19 cellular contexts compared by ENCODE assay signal in the genomic region with DNA sequence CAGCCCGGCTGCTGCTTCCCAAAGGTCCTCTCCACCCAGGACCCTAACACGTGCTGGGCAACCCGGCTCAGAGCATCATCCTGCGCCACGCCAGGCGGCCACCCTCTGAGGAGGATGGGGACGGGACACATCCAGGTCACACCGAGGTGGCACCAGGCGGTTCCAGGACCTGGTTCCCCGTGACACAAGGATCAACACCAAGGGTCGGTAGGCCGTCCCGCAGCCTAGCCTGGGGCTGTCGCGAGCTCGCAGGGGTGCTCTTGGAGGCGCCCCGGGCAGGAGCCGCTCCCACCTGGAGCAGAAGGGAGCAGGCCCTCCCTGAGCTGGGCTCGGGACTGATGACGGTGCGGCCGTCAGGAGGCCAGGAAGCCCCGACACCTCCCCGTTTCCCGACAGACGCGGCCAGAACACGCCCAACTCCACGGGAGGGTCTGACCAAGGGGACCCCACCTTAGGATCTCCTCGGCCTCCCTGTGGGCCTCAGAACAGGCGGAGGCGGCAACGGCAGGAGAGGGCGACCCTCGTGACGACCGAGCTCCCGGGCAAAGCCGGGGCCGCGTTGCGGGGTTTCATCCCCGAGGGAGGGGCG. TPM values are rescaled to one million over a fixed set of nuclear protein-coding genes. Genes with fewer than 3 reads are reported as not detected.
A peak's percentile ranks its signal among the peaks of the same experiment; 100 is the strongest.
DNase-seq lines count a peak whose midpoint lies in the region; ATAC-seq, FAIRE-seq and TF ChIP-seq lines count a peak whose summit lies in the region.
"Had no signal": no experiment of that assay in that cellular context is flagged by ENCODE, and none has a peak within 500 bp of the region (broad histone marks: within the 10 kb centered on the region; RNA-seq: fewer than 3 reads in every experiment).

No MANE protein-coding gene starts in this region.

- peak; percentile 19 for ATAC-seq in stimulated activated naive CD8-positive, alpha-beta T cell treated with anti-CD3 and anti-CD28 coated beads, Interleukin-15, amount 100 ng/mL, for 72 hours
- ATAC-seq in stimulated activated naive CD8-positive, alpha-beta T cell treated with anti-CD3 and anti-CD28 coated beads, Interleukin-15, Interleukin-2, amounts not matched to agents 100 U/mL and 50 U/mL, for 24 hours: no peak
- no peak for ATAC-seq in activated CD8-positive, alpha-beta T cell treated with anti-CD3 and anti-CD28 coated beads for 36 hours

- WGBS in small intestine, 3 donors: 92 to 95% (median 94%) methylated on average over 35 to 45 of the region's 45 CpGs

- H3K9me3 ChIP-seq in vagina (no peaks in the 10 kb centered on the region), small intestine (ENCODE audit: control insufficient read depth, low read depth) (no peaks in the 10 kb centered on the region)
- H3K9me3 ChIP-seq: Caco-2, right lobe of liver, SK-N-SH had no signal

- POLR2A ChIA-PET in activated CD8-positive, alpha-beta T cell treated with anti-CD3 and anti-CD28 coated beads for 36 hours (lab: Charles Lee): no interaction called here

- H3K27me3 ChIP-seq in vagina (no peaks in the 10 kb centered on the region), small intestine (ENCODE audit: control insufficient read depth in 2 of 2, insufficient read depth in 2 of 2, low read length in 2 of 2) (no peaks in the 10 kb centered on the region)
- H3K27me3 ChIP-seq: right lobe of liver had no signal

- no peak for DNase-seq in stimulated activated naive CD8-positive, alpha-beta T cell treated with anti-CD3 and anti-CD28 coated beads, Interleukin-15, amount 100 ng/mL, for 72 hours
- no peak for DNase-seq in stimulated activated naive CD8-positive, alpha-beta T cell treated with anti-CD3 and anti-CD28 coated beads, Interleukin-15, Interleukin-2, amounts not matched to agents 100 U/mL and 50 U/mL, for 24 hours
- DNase-seq in islet precursor cell (peak; percentile 43), vagina (ENCODE audit: extremely low spot score in 2 of 2) (no peak), small intestine (no peak)
- DNase-seq in activated CD8-positive, alpha-beta T cell treated with anti-CD3 and anti-CD28 coated beads for 36 hours: no peak
- DNase-seq: activated effector memory CD4-positive, alpha-beta T cell treated with Interleukin-2 at 50 U/mL for 16 hours; Caco-2; effector CD4-positive, alpha-beta T cell; NCI-H1694 treated with DMSO at 0.1 percent for 48 hours; NCI-H446 treated with DMSO at 0.1 percent for 48 hours; OCI-M1; SK-N-SH had no signal

- TF ChIP-seq POLR2A in vagina (IDR thresholded peaks at IDR 0.05): no peak

- peaks cover 13% of the 10 kb centered on the region for H3K4me1 Mint-ChIP-seq in stimulated activated naive CD8-positive, alpha-beta T cell treated with anti-CD3 and anti-CD28 coated beads, Interleukin-15, amount 100 ng/mL, for 72 hours
- peaks cover 3% of the 10 kb centered on the region for H3K4me1 Mint-ChIP-seq in activated CD8-positive, alpha-beta T cell treated with anti-CD3 and anti-CD28 coated beads for 36 hours (ENCODE audit: low read depth)

- no peak overlapping the region for H3K27ac Mint-ChIP-seq in stimulated activated naive CD8-positive, alpha-beta T cell treated with anti-CD3 and anti-CD28 coated beads, Interleukin-15, amount 100 ng/mL, for 72 hours
- no peak overlapping the region for H3K27ac Mint-ChIP-seq in activated CD8-positive, alpha-beta T cell treated with anti-CD3 and anti-CD28 coated beads for 36 hours
- H3K27ac Mint-ChIP-seq: stimulated activated naive CD8-positive, alpha-beta T cell treated with anti-CD3 and anti-CD28 coated beads, Interleukin-15, Interleukin-2, amounts not matched to agents 100 ng/mL and 50 ng/mL, for 24 hours had no signal

- H3K4me3 Mint-ChIP-seq in stimulated activated naive CD8-positive, alpha-beta T cell treated with anti-CD3 and anti-CD28 coated beads, Interleukin-15, amount 100 ng/mL, for 72 hours: peak overlapping the region in 1 of 2 donors; percentile 78
- no peak overlapping the region for H3K4me3 Mint-ChIP-seq in activated CD8-positive, alpha-beta T cell treated with anti-CD3 and anti-CD28 coated beads for 36 hours

- H3K4me1 ChIP-seq in vagina (peaks cover 18% of the 10 kb centered on the region), small intestine (ENCODE audit: control insufficient read depth in 2 of 2, insufficient read depth in 1 of 2, low read depth in 1 of 2, low read length in 1 of 2) (peaks cover 0 to 4% of the 10 kb centered on the region in 2 donors)
- H3K4me1 ChIP-seq: Caco-2 had no signal

- CTCF ChIA-PET in activated CD8-positive, alpha-beta T cell treated with anti-CD3 and anti-CD28 coated beads for 36 hours (lab: Charles Lee): no interaction called here

- H3K27ac ChIP-seq in vagina (peak overlapping the region; percentile 1), small intestine (ENCODE audit: low read depth in 1 of 2, low read length in 1 of 2) (no peak overlapping the region)
- H3K27ac ChIP-seq: right lobe of liver had no signal

- peaks cover 5% of the 10 kb centered on the region for H3K36me3 Mint-ChIP-seq in activated CD8-positive, alpha-beta T cell treated with anti-CD3 and anti-CD28 coated beads for 36 hours (ENCODE audit: low read depth)

- no peaks in the 10 kb centered on the region for H3K9me3 Mint-ChIP-seq in stimulated activated naive CD8-positive, alpha-beta T cell treated with anti-CD3 and anti-CD28 coated beads, Interleukin-15, amount 100 ng/mL, for 72 hours
- no peaks in the 10 kb centered on the region for H3K9me3 Mint-ChIP-seq in activated CD8-positive, alpha-beta T cell treated with anti-CD3 and anti-CD28 coated beads for 36 hours
- H3K9me3 Mint-ChIP-seq: stimulated activated naive CD8-positive, alpha-beta T cell treated with anti-CD3 and anti-CD28 coated beads, Interleukin-15, Interleukin-2, amounts not matched to agents 100 ng/mL and 50 ng/mL, for 24 hours had no signal

- H3K27me3 Mint-ChIP-seq in stimulated activated naive CD8-positive, alpha-beta T cell treated with anti-CD3 and anti-CD28 coated beads, Interleukin-15, amount 100 ng/mL, for 72 hours: no peaks in the 10 kb centered on the region
- peaks cover 1% of the 10 kb centered on the region for H3K27me3 Mint-ChIP-seq in activated CD8-positive, alpha-beta T cell treated with anti-CD3 and anti-CD28 coated beads for 36 hours
- H3K27me3 Mint-ChIP-seq: stimulated activated naive CD8-positive, alpha-beta T cell treated with anti-CD3 and anti-CD28 coated beads, Interleukin-15, Interleukin-2, amounts not matched to agents 100 ng/mL and 50 ng/mL, for 24 hours had no signal

- H3K4me3 ChIP-seq in vagina: peak overlapping the region in 1 of 2 donors; percentile 35
- H3K4me3 ChIP-seq in small intestine (ENCODE audit: low read depth in 1 of 2, low read length in 2 of 2): no peak overlapping the region

- no peak for TF ChIP-seq CTCF in vagina (IDR thresholded peaks at IDR 0.05)
- no peak for TF ChIP-seq CTCF in activated CD8-positive, alpha-beta T cell treated with anti-CD3 and anti-CD28 coated beads for 36 hours (IDR thresholded peaks at IDR 0.05)

- intact Hi-C loops in vagina (cut with DNase I): loop anchor here (10.0 kb wide), 1 partner anchor 252 kb away; no protein-coding TSS in a partner anchor
- intact Hi-C loops in activated CD8-positive, alpha-beta T cell treated with anti-CD3 and anti-CD28 coated beads for 36 hours (cut with micrococcal nuclease): no loop called here

- H3K36me3 ChIP-seq in vagina: no peaks in the 10 kb centered on the region
- no peaks in the 10 kb centered on the region for H3K36me3 ChIP-seq in small intestine (ENCODE audit: control insufficient read depth in 2 of 2, insufficient read depth in 2 of 2, low read length in 2 of 2)
- H3K36me3 ChIP-seq: right lobe of liver had no signal

- no peak for FAIRE-seq in small intestine (lab: Jason Lieb, UNC)
- FAIRE-seq: G401.6, GM18507 had no signal

RNA-seq across cellular contexts. Expression of gene EXD3, which starts 6.3 kb away (rescaled TPM):
- total RNA-seq in vagina: 35.6 TPM
- 1 to 10 TPM; 8.1 to 9.0 TPM for total RNA-seq in activated CD8-positive, alpha-beta T cell treated with anti-CD3 and anti-CD28 coated beads for 36 hours
- 10 to 100 TPM; 15.0 to 36.2 (median 28.6) TPM for polyA plus RNA-seq in small intestine

RNA-seq across cellular contexts. Expression of gene NOXA1, which starts 6.5 kb away (rescaled TPM):
- 2.9 TPM for total RNA-seq in vagina
- under 1 TPM; 0.72 to 0.95 TPM for total RNA-seq in activated CD8-positive, alpha-beta T cell treated with anti-CD3 and anti-CD28 coated beads for 36 hours
- 10 to 100 TPM in 2 of 3 donors, 1 to 10 TPM in 1; 8.0 to 38.0 (median 24.9) TPM for polyA plus RNA-seq in small intestine

RNA-seq across cellular contexts. Expression of gene ENTPD8, which starts 24.5 kb away (rescaled TPM):
- total RNA-seq in vagina: not detected
- not detected for total RNA-seq in activated CD8-positive, alpha-beta T cell treated with anti-CD3 and anti-CD28 coated beads for 36 hours
- polyA plus RNA-seq in small intestine: 10 to 100 TPM; 15.9 to 85.4 (median 62.8) TPM
- polyA plus RNA-seq: AG04450, neural cell had no signal

RNA-seq across cellular contexts. Expression of gene NSMF, which starts 42.5 kb away (rescaled TPM):
- total RNA-seq in vagina: 35.1 TPM
- 100 to 1,000 TPM; 112 to 116 TPM for total RNA-seq in activated CD8-positive, alpha-beta T cell treated with anti-CD3 and anti-CD28 coated beads for 36 hours
- polyA plus RNA-seq in small intestine: 10 to 100 TPM; 34.0 to 76.9 (median 57.3) TPM
